28 cellular contexts compared by ENCODE assay signal in genomic region chr1:46191033-46191701, GRCh38. TPM values are rescaled to one million over a fixed set of nuclear protein-coding genes. Genes with fewer than 3 reads are reported as not detected.
DNase-seq lines count a peak whose midpoint lies in the region; ATAC-seq, FAIRE-seq and TF ChIP-seq lines count a peak whose summit lies in the region.
"Had no signal": no experiment of that assay in that cellular context is flagged by ENCODE, and none has a peak within 500 bp of the region (broad histone marks: within the 10 kb centered on the region; RNA-seq: fewer than 3 reads in every experiment).

No MANE protein-coding gene starts in this region.

- H3K36me3 Mint-ChIP-seq in astrocyte (ENCODE audit: low read depth, unreplicated experiment): peaks cover 22% of the 10 kb centered on the region

- TF ChIP-seq CTCF in breast epithelium (IDR thresholded peaks at IDR 0.05): no peak
- TF ChIP-seq CTCF in mammary epithelial cell (conservative IDR thresholded peaks at IDR 0.05 in 1 of 2, IDR thresholded peaks at IDR 0.05 in 1 of 2; ENCODE audit: extremely low read depth in 1 of 2, insufficient read depth in 1 of 2, low read depth in 1 of 2, low read length in 2 of 2): no peak
- no peak for TF ChIP-seq CTCF in astrocyte (IDR thresholded peaks at IDR 0.05; ENCODE audit: insufficient read depth, low read depth, low read length)
- no peak for TF ChIP-seq CTCF in lower lobe of right lung (IDR thresholded peaks at IDR 0.05)

- H3K9ac ChIP-seq in mammary epithelial cell (ENCODE audit: insufficient read depth, low read length): no peak overlapping the region
- H3K9ac ChIP-seq in astrocyte (ENCODE audit: low read length): no peak overlapping the region

- H3K27me3 Mint-ChIP-seq in astrocyte (ENCODE audit: low read depth, unreplicated experiment): no peaks in the 10 kb centered on the region

- no peak for ATAC-seq in lower lobe of right lung
- ATAC-seq in GM19395 (IDR thresholded peaks at IDR 0.05; ENCODE audit: unreplicated experiment): no peak
- ATAC-seq: GM23338, Panc1 had no signal

- peak overlapping the region; percentile 8 to 25 for H3K27ac ChIP-seq in breast epithelium
- no peak overlapping the region for H3K27ac ChIP-seq in mammary epithelial cell (ENCODE audit: insufficient read depth, low read depth, low read length)
- peak overlapping the region; percentile 21 for H3K27ac ChIP-seq in astrocyte (ENCODE audit: low read depth, low read length)
- peak overlapping the region; percentile 11 for H3K27ac ChIP-seq in lower lobe of right lung
- H3K27ac ChIP-seq: SK-N-MC had no signal

- H3K79me2 ChIP-seq in mammary epithelial cell (ENCODE audit: insufficient read depth, low read length): peaks cover under 1% of the 10 kb centered on the region
- no peaks in the 10 kb centered on the region for H3K79me2 ChIP-seq in astrocyte (ENCODE audit: insufficient read depth, low read length)

- H3K4me3 ChIP-seq in breast epithelium (no peak overlapping the region), mammary epithelial cell (replicated peaks in 1 of 3; ENCODE audit: insufficient read depth in 1 of 3, low read depth in 2 of 3, low read length in 3 of 3) (no peak overlapping the region), astrocyte (ENCODE audit: insufficient read depth, low read depth, low read length) (no peak overlapping the region), lower lobe of right lung (no peak overlapping the region)
- H3K4me3 ChIP-seq: GM23338, HAP-1, SK-N-MC had no signal

- no peak overlapping the region for H3K27ac Mint-ChIP-seq in astrocyte (ENCODE audit: unreplicated experiment)
- H3K27ac Mint-ChIP-seq: GM23338, HFFc6 had no signal

- H3K9me3 Mint-ChIP-seq in astrocyte (ENCODE audit: unreplicated experiment): no peaks in the 10 kb centered on the region
- H3K9me3 Mint-ChIP-seq: GM23338, HFFc6 had no signal

- in situ Hi-C loops in mammary epithelial cell (cut with MboI; ENCODE audit: low sequenced_read_pairs in 2 of 2): loop anchor here in 1 of 2 donors (25.0 kb wide), 1 partner anchor 504 kb away; the partner anchor contains the start of genes GPBP1L1 and TMEM69

- intact Hi-C loops in breast epithelium (cut with DNase I; ENCODE audit: low total_unique reads) (no loop called here), mammary epithelial cell (cut with micrococcal nuclease) (no loop called here), lower lobe of right lung (cut with DNase I) (no loop called here)

- H3K4me2 ChIP-seq in mammary epithelial cell (ENCODE audit: insufficient read depth, low read depth, low read length) (no peak overlapping the region), astrocyte (ENCODE audit: low read length) (no peak overlapping the region)
- H3K4me2 ChIP-seq: GM23338 had no signal

- CTCF ChIA-PET in mammary epithelial cell (lab: Charles Lee; ENCODE audit: low non-redundant PET): no interaction called here

- no TSS peak for BruUV-seq in mammary epithelial cell (replicated peaks; lab: Mats Ljungman, UMichigan)

- dilution Hi-C loops in mammary epithelial cell (cut with HindIII; ENCODE audit: low sequenced_read_pairs): loop anchor here (5.0 kb wide), 1 partner anchor 81 kb away; no protein-coding TSS in a partner anchor

- no peaks in the 10 kb centered on the region for H3K36me3 ChIP-seq in breast epithelium
- H3K36me3 ChIP-seq in mammary epithelial cell (ENCODE audit: insufficient read depth, low read length): peaks cover 26% of the 10 kb centered on the region
- H3K36me3 ChIP-seq in astrocyte (ENCODE audit: insufficient read depth, low read length): peaks cover 12% of the 10 kb centered on the region
- H3K36me3 ChIP-seq in lower lobe of right lung: peaks cover 81% of the 10 kb centered on the region

- TF ChIP-seq POLR2A in breast epithelium (IDR thresholded peaks at IDR 0.05): no peak

- 71% methylated on average over 6 of the region's 9 CpGs for WGBS in mammary epithelial cell (ENCODE audit: low coverage, missing lambda C conversion rate)

- H3K4me1 ChIP-seq in breast epithelium (no peaks in the 10 kb centered on the region), mammary epithelial cell (ENCODE audit: insufficient read depth, low read length) (peaks cover 41% of the 10 kb centered on the region), astrocyte (ENCODE audit: insufficient read depth, low read length) (peaks cover 11% of the 10 kb centered on the region), lower lobe of right lung (peaks cover 15% of the 10 kb centered on the region)
- H3K4me1 ChIP-seq: HAP-1 had no signal

- no peaks in the 10 kb centered on the region for H4K20me1 ChIP-seq in mammary epithelial cell (ENCODE audit: insufficient read depth, low read length)
- H4K20me1 ChIP-seq in astrocyte (ENCODE audit: insufficient read depth, low read length): no peaks in the 10 kb centered on the region

- FAIRE-seq in astrocyte (lab: Jason Lieb, UNC): no peak
- FAIRE-seq: GM12892, HTR-8/SVneo had no signal

- H3K4me1 Mint-ChIP-seq in astrocyte (ENCODE audit: low read depth, unreplicated experiment): no peaks in the 10 kb centered on the region
- H3K4me1 Mint-ChIP-seq: GM23338 had no signal

- H3K27me3 ChIP-seq in breast epithelium: no peaks in the 10 kb centered on the region
- no peaks in the 10 kb centered on the region for H3K27me3 ChIP-seq in mammary epithelial cell (ENCODE audit: insufficient read depth, low read length)
- no peaks in the 10 kb centered on the region for H3K27me3 ChIP-seq in astrocyte (ENCODE audit: insufficient read depth, low read length)
- H3K27me3 ChIP-seq in lower lobe of right lung (ENCODE audit: low read depth): no peaks in the 10 kb centered on the region

- H2AFZ ChIP-seq in mammary epithelial cell (ENCODE audit: low read depth, low read length): no peak overlapping the region
- no peak overlapping the region for H2AFZ ChIP-seq in astrocyte (ENCODE audit: low read depth, low read length)
- H2AFZ ChIP-seq: GM23338 had no signal

- DNase-seq in breast epithelium (ENCODE audit: low spot score in 2 of 2): no peak
- no peak for DNase-seq in mammary epithelial cell
- no peak for DNase-seq in astrocyte (ENCODE audit: low read depth)
- no peak for DNase-seq in lower lobe of right lung
- DNase-seq in OCI-M1 (lab: John Stamatoyannopoulos, UW): no peak
- DNase-seq in HUDEP-2 (lab: John Stamatoyannopoulos, UW; ENCODE audit: unreplicated experiment in 76 of 76): no peak
- DNase-seq: 8988T, ACHN, Calu3, DMS79 treated with DMSO at 0.1 percent for 48 hours, HFFc6, KG1, NCI-H1048, NCI-H1417 treated with DMSO at 0.1 percent for 48 hours, NCI-H1694 treated with DMSO at 0.1 percent for 48 hours, NCI-H2081, NCI-H2227 treated with DMSO at 0.1 percent for 48 hours, NCI-H526 treated with DMSO at 0.1 percent for 48 hours, SIG-M5 had no signal

- H3K9me3 ChIP-seq in breast epithelium (no peaks in the 10 kb centered on the region), mammary epithelial cell (replicated peaks; ENCODE audit: insufficient read depth, low read length) (no peaks in the 10 kb centered on the region), astrocyte (ENCODE audit: insufficient read depth, low read depth, low read length) (no peaks in the 10 kb centered on the region), lower lobe of right lung (no peaks in the 10 kb centered on the region)
- H3K9me3 ChIP-seq: HAP-1 had no signal

- peak overlapping the region; percentile 54 for H3K4me3 Mint-ChIP-seq in astrocyte (ENCODE audit: unreplicated experiment)
- H3K4me3 Mint-ChIP-seq: GM23338, HFFc6 had no signal

RNA-seq across cellular contexts. Expression of gene POMGNT1, which starts 7.1 kb away (rescaled TPM):
- 10 to 100 TPM; 37.6 to 47.4 (median 42.3) TPM for total RNA-seq in breast epithelium
- 100 to 1,000 TPM in 1 of 2 donors, 10 to 100 TPM in 1; 92.5 to 144 TPM for total RNA-seq in mammary epithelial cell
- 73.1 TPM for polyA plus RNA-seq in mammary epithelial cell
- 55.2 TPM for polyA minus RNA-seq in mammary epithelial cell
- total RNA-seq in astrocyte: 55.1 and 57.8 TPM in 2 replicates
- 59.3 TPM for total RNA-seq in lower lobe of right lung

RNA-seq across cellular contexts. Expression of gene LURAP1, which starts 12.0 kb away (rescaled TPM):
- 1 to 10 TPM; 2.7 to 5.9 (median 4.2) TPM for total RNA-seq in breast epithelium
- 10 to 100 TPM in 1 of 2 donors, 1 to 10 TPM in 1; 8.8 to 13.8 TPM for total RNA-seq in mammary epithelial cell
- polyA plus RNA-seq in mammary epithelial cell: 5.4 TPM
- 12.4 TPM for polyA minus RNA-seq in mammary epithelial cell
- total RNA-seq in astrocyte: 1.3 and 1.7 TPM in 2 replicates
- 3.4 TPM for total RNA-seq in lower lobe of right lung
- total RNA-seq: Calu3, NCI-H460 had no signal

RNA-seq across cellular contexts. Expression of gene P3R3URF, which starts 14.9 kb away (rescaled TPM):
- total RNA-seq in breast epithelium (not detected), mammary epithelial cell (not detected), astrocyte (not detected in 2 replicates), lower lobe of right lung (not detected)
- polyA plus RNA-seq in mammary epithelial cell: not detected
- not detected for polyA minus RNA-seq in mammary epithelial cell
- total RNA-seq: Calu3, GM23338, HFFc6, NCI-H460 had no signal
- polyA plus RNA-seq: BJ, GM23338 had no signal

RNA-seq across cellular contexts. Expression of gene TSPAN1, which starts 16.3 kb away (rescaled TPM):
- total RNA-seq in breast epithelium (10 to 100 TPM in 1 of 3 donors, 1 to 10 TPM in 1, under 1 TPM in 1; 0.48 to 26.2 (median 8.9) TPM), mammary epithelial cell (100 to 1,000 TPM; 116 to 277 TPM), astrocyte (1.7 and 2.2 TPM in 2 replicates), lower lobe of right lung (68.9 TPM)
- polyA plus RNA-seq in mammary epithelial cell: 510 TPM
- polyA minus RNA-seq in mammary epithelial cell: 362 TPM
- total RNA-seq: GM23338 had no signal
- polyA plus RNA-seq: GM23338 had no signal

RNA-seq across cellular contexts. Expression of gene RAD54L, which starts 56.4 kb away (rescaled TPM):
- total RNA-seq in breast epithelium (1 to 10 TPM in 2 of 3 donors, not detected in 1; 1.8 to 4.9 TPM), mammary epithelial cell (10 to 100 TPM in 1 of 2 donors, 1 to 10 TPM in 1; 1.2 to 14.3 TPM), astrocyte (1.9 and 2.4 TPM in 2 replicates), lower lobe of right lung (1.7 TPM)
- polyA plus RNA-seq in mammary epithelial cell: 10.5 TPM
- polyA minus RNA-seq in mammary epithelial cell: 17.6 TPM
